ENCODE assay signal across 8 cellular contexts in genomic region chr1:16921391-16922185, GRCh38. TPM values are rescaled to one million over a fixed set of nuclear protein-coding genes. Genes with fewer than 3 reads are reported as not detected.
A peak's percentile ranks its signal among the peaks of the same experiment; 100 is the strongest.
DNase-seq lines count a peak whose midpoint lies in the region; ATAC-seq, FAIRE-seq and TF ChIP-seq lines count a peak whose summit lies in the region.

Gene CROCC (plus strand): TSS chr1:16921931. CDS start chr1:16922019, 88 bp downstream.

- H3K27me3 ChIP-seq in pancreas, result no peaks in the 10 kb centered on the region

- no peak within 1 kb of the TSS for H3K4me3 ChIP-seq in pancreas

- H3K27me3 Mint-ChIP-seq in activated T-cell treated with anti-CD3 and anti-CD28 coated beads, Interleukin-2, amount 50 U/mL, for 72 hours (ENCODE audit: low read depth), result no peaks in the 10 kb centered on the region

- H3K27ac Mint-ChIP-seq in activated T-cell treated with anti-CD3 and anti-CD28 coated beads, Interleukin-2, amount 50 U/mL, for 72 hours, result peak within 1 kb of the TSS; percentile 63

- no peaks in the 10 kb centered on the region for H3K36me3 Mint-ChIP-seq in activated T-cell treated with anti-CD3 and anti-CD28 coated beads, Interleukin-2, amount 50 U/mL, for 72 hours (ENCODE audit: insufficient read depth in 2 of 2)

- H3K4me1 Mint-ChIP-seq in activated T-cell treated with anti-CD3 and anti-CD28 coated beads, Interleukin-2, amount 50 U/mL, for 72 hours (ENCODE audit: low read depth), result peaks cover 20% of the 10 kb centered on the region

- 31 to 34% methylated on average over 17 of the region's 17 CpGs for WGBS in pancreas, 2 donors

- H3K9ac ChIP-seq in ES-I3 (ENCODE audit: low read depth, low read length), result peak within 1 kb of the TSS; percentile 44

- H3K36me3 ChIP-seq in ES-I3 (ENCODE audit: insufficient read depth, low read length) (no peaks in the 10 kb centered on the region), pancreas (no peaks in the 10 kb centered on the region)

- peak within 1 kb of the TSS in 1 of 4 donors; percentile 64 for H3K27ac ChIP-seq in pancreas

- no peak for TF ChIP-seq CTCF in pancreas (IDR thresholded peaks at IDR 0.05)

- H3K9me3 ChIP-seq in ES-I3 (ENCODE audit: control insufficient read depth, insufficient read depth, low read length) (no peaks in the 10 kb centered on the region), pancreas (no peaks in the 10 kb centered on the region)

- DNase-seq in NCI-H2171 treated with DMSO at 0.1 percent for 48 hours (lab: John Stamatoyannopoulos, UW), result peak; percentile 60
- DNase-seq in activated T-cell treated with anti-CD3 and anti-CD28 coated beads, Interleukin-2, amount 50 U/mL, for 72 hours, result peak; percentile 67 to 73
- DNase-seq in Right ventricle myocardium superior, result peak; percentile 57
- DNase-seq in pancreas, result peak in 5 of 6 donors; percentile 69 to 88 (median 82)

- peak within 1 kb of the TSS; percentile 85 to 86 for H3K4me3 Mint-ChIP-seq in activated T-cell treated with anti-CD3 and anti-CD28 coated beads, Interleukin-2, amount 50 U/mL, for 72 hours

- no peak for FAIRE-seq in pancreas (lab: Jason Lieb, UNC)

- H3K9me3 Mint-ChIP-seq in activated T-cell treated with anti-CD3 and anti-CD28 coated beads, Interleukin-2, amount 50 U/mL, for 72 hours, result no peaks in the 10 kb centered on the region

- peaks cover 9% of the 10 kb centered on the region for H3K4me1 ChIP-seq in ES-I3 (ENCODE audit: insufficient read depth, low read length)
- H3K4me1 ChIP-seq in pancreas, result peaks cover 4 to 11% (median 8%) of the 10 kb centered on the region in 3 donors

- peak; percentile 73 to 90 for ATAC-seq in activated T-cell treated with anti-CD3 and anti-CD28 coated beads, Interleukin-2, amount 50 U/mL, for 72 hours (replicated peaks in 1 of 2)
- ATAC-seq in Right ventricle myocardium superior (ENCODE audit: poor library complexity) (no peak), pancreas (peak; percentile 74 to 81 (median 78)), GM21786 (IDR thresholded peaks at IDR 0.05; ENCODE audit: unreplicated experiment) (no peak), HG02981 (IDR thresholded peaks at IDR 0.05; ENCODE audit: unreplicated experiment) (no peak), HG03135 (IDR thresholded peaks at IDR 0.05; ENCODE audit: unreplicated experiment) (no peak)

- intact Hi-C loops in Right ventricle myocardium superior (cut with DNase I) (no loop called here), pancreas (cut with DNase I) (no loop called here)

RNA-seq across cellular contexts. Expression of gene CROCC, which starts in this region (rescaled TPM):
- total RNA-seq in activated T-cell treated with anti-CD3 and anti-CD28 coated beads, Interleukin-2, amount 50 U/mL, for 72 hours, result 10 to 100 TPM; 16.8 to 24.7 TPM
- total RNA-seq in Right ventricle myocardium superior (6.9 TPM), pancreas (10 to 100 TPM in 5 of 6 donors, 1 to 10 TPM in 1; 8.1 to 18.3 (median 13.6) TPM)
- polyA plus RNA-seq in pancreas, result 100 to 1,000 TPM in 1 of 2 donors, 10 to 100 TPM in 1; 52.6 to 101 TPM

Comparison
In these comparisons a context has a peak if more than half of its experiments do, and no peak if none do; other contexts are left out.
1. ATAC-seq: peak in activated T-cell treated with anti-CD3 and anti-CD28 coated beads, Interleukin-2, amount 50 U/mL, for 72 hours (2 of 2) and pancreas (4 of 4); none in Right ventricle myocardium superior (single experiment), GM21786 (single experiment), HG02981 (single experiment) and HG03135 (single experiment).
2. Peak in every context shown above with its lines, with median percentiles within 50 percentile points of each other: DNase-seq.